ENCODE assay signal across 12 cellular contexts in the genomic region with DNA sequence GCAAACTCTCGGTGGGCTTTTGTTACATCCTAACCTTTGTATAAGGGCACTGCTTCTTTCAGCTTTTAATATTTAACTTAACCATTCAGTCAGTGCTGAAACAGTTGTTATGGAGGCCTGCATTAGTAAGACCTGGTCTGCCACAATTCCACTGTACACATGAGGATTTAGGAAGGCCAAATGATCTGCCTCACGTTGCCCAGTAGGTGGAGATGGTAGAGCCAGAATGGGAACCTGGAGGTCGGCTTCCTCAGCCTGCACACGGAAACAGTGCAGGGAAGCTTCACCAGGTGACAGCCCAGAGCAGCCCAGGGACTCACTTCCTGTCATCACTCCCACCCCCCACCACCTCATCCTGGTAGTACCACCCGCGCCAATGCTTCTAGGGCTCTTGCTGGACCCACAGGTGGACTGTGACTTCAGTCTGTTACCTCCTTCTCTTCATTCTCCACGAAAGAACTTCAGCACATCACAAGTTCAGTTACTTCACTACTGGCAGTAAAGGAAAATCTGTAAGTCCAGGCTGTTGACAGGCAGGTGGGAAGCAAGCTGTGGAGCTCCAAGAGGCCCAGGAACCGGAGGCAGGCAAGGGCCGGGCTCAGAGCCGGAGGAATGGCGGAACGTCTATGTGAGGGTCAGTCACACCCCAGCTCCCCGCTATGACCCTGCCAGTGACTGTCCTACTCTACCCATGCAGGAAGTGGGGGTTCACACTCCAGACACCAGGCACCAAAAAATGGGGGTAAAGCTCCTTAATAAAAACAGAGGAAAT.
DNase-seq lines count a peak whose midpoint lies in the region; ATAC-seq and TF ChIP-seq lines count a peak whose summit lies in the region.
"Had no signal": no experiment of that assay in that cellular context is flagged by ENCODE, and none has a peak within 500 bp of the region (broad histone marks: within the 10 kb centered on the region; RNA-seq: fewer than 3 reads in every experiment).

No MANE protein-coding gene starts in this region.

- H3K27ac ChIP-seq in body of pancreas = no peak overlapping the region
- H3K27ac ChIP-seq: psoas muscle had no signal

- CTCF ChIA-PET in activated CD8-positive, alpha-beta T cell treated with anti-CD3 and anti-CD28 coated beads for 36 hours (lab: Charles Lee) = interaction anchor here (0.7 kb wide), 1 partner anchor 1425 kb away, joined by 3 read pairs; no protein-coding TSS in a partner anchor

- no peaks in the 10 kb centered on the region for H3K36me3 Mint-ChIP-seq in activated CD8-positive, alpha-beta T cell treated with anti-CD3 and anti-CD28 coated beads for 36 hours (ENCODE audit: low read depth)

- WGBS in body of pancreas, 2 donors = 67 to 69% methylated on average over 10 to 13 of the region's 13 CpGs

- H3K27me3 Mint-ChIP-seq in activated CD8-positive, alpha-beta T cell treated with anti-CD3 and anti-CD28 coated beads for 36 hours = peaks cover 1% of the 10 kb centered on the region

- no peaks in the 10 kb centered on the region for H3K4me1 Mint-ChIP-seq in activated CD8-positive, alpha-beta T cell treated with anti-CD3 and anti-CD28 coated beads for 36 hours (ENCODE audit: low read depth)

- no peak overlapping the region for H3K27ac Mint-ChIP-seq in activated CD8-positive, alpha-beta T cell treated with anti-CD3 and anti-CD28 coated beads for 36 hours
- H3K27ac Mint-ChIP-seq: activated T-helper 1 cell treated with anti-CD3 and anti-CD28 coated beads, Interleukin-12 subunit alpha, Interleukin-12 subunit beta, Interleukin-2, Interleukin-4 antibody, amounts not matched to agents 30 ng/mL and 10 ng/mL and 1 ng/mL, durations not matched to agents 14 hours and 24 hours and 36 hours had no signal

- intact Hi-C loops in body of pancreas (cut with DNase I) = no loop called here
- intact Hi-C loops in activated CD8-positive, alpha-beta T cell treated with anti-CD3 and anti-CD28 coated beads for 36 hours (cut with micrococcal nuclease) = no loop called here

- H3K27me3 ChIP-seq in body of pancreas = no peaks in the 10 kb centered on the region

- DNase-seq in ELF-1 (ENCODE audit: low read depth, low spot score) = peak; percentile 49
- DNase-seq in NB4 (ENCODE audit: low read depth) = peak; percentile 12
- DNase-seq in body of pancreas = peak; percentile 15 to 40 (median 19)
- DNase-seq in mucosa of gallbladder (ENCODE audit: low spot score) = peak; percentile 16
- no peak for DNase-seq in stimulated activated CD8-positive, alpha-beta memory T cell treated with anti-CD3 and anti-CD28 coated beads, Interleukin-4, amount 100 ng/mL, for 48 hours
- DNase-seq in activated CD8-positive, alpha-beta T cell treated with anti-CD3 and anti-CD28 coated beads for 36 hours = no peak
- DNase-seq: activated CD4-positive, alpha-beta T cell treated with anti-CD3 and anti-CD28 coated beads, Interleukin-2, amount 50 U/mL, for 1 hour; psoas muscle; stimulated activated CD4-positive, alpha-beta T cell treated with anti-CD3 and anti-CD28 coated beads, Interleukin-4, amount 100 ng/mL, for 4 hours; T-helper 1 cell had no signal

- ATAC-seq in body of pancreas = peak; percentile 42
- no peak for ATAC-seq in HG03460 (IDR thresholded peaks at IDR 0.05; ENCODE audit: unreplicated experiment)
- no peak for ATAC-seq in activated CD8-positive, alpha-beta T cell treated with anti-CD3 and anti-CD28 coated beads for 36 hours
- ATAC-seq: psoas muscle had no signal

- no peaks in the 10 kb centered on the region for H3K9me3 Mint-ChIP-seq in activated CD8-positive, alpha-beta T cell treated with anti-CD3 and anti-CD28 coated beads for 36 hours
- H3K9me3 Mint-ChIP-seq: activated T-helper 1 cell treated with anti-CD3 and anti-CD28 coated beads, Interleukin-12 subunit alpha, Interleukin-12 subunit beta, Interleukin-2, Interleukin-4 antibody, amounts not matched to agents 30 ng/mL and 10 ng/mL and 1 ng/mL, durations not matched to agents 14 hours and 24 hours and 36 hours had no signal

- no peaks in the 10 kb centered on the region for H3K9me3 ChIP-seq in body of pancreas
- H3K9me3 ChIP-seq: psoas muscle had no signal

- TF ChIP-seq CTCF in NB4 (IDR thresholded peaks at IDR 0.05; ENCODE audit: low read depth, low read length) = peak; percentile 14
- TF ChIP-seq CTCF in body of pancreas (IDR thresholded peaks at IDR 0.05) = peak in 4 of 7 experiments; percentile 29 to 51 (median 34)
- TF ChIP-seq CTCF in activated CD8-positive, alpha-beta T cell treated with anti-CD3 and anti-CD28 coated beads for 36 hours (IDR thresholded peaks at IDR 0.05) = no peak

- POLR2A ChIA-PET in activated CD8-positive, alpha-beta T cell treated with anti-CD3 and anti-CD28 coated beads for 36 hours (lab: Charles Lee) = no interaction called here

- no peaks in the 10 kb centered on the region for H3K36me3 ChIP-seq in body of pancreas (replicated peaks in 1 of 2; ENCODE audit: insufficient read depth in 1 of 2, low read depth in 2 of 2)

- H3K4me3 Mint-ChIP-seq in activated CD8-positive, alpha-beta T cell treated with anti-CD3 and anti-CD28 coated beads for 36 hours = no peak overlapping the region
- H3K4me3 Mint-ChIP-seq: activated T-helper 1 cell treated with anti-CD3 and anti-CD28 coated beads, Interleukin-12 subunit alpha, Interleukin-12 subunit beta, Interleukin-2, Interleukin-4 antibody, amounts not matched to agents 30 ng/mL and 10 ng/mL and 1 ng/mL, durations not matched to agents 14 hours and 24 hours and 36 hours had no signal

- TF ChIP-seq POLR2A in NB4 (IDR thresholded peaks at IDR 0.05; ENCODE audit: extremely low read depth, insufficient read length) (no peak), body of pancreas (IDR thresholded peaks at IDR 0.05) (no peak)

- H3K4me1 ChIP-seq in body of pancreas = no peaks in the 10 kb centered on the region
- H3K4me1 ChIP-seq: psoas muscle had no signal

- H3K4me3 ChIP-seq in NB4 (ENCODE audit: low read depth, low read length) = no peak overlapping the region
- H3K4me3 ChIP-seq in body of pancreas = no peak overlapping the region
- H3K4me3 ChIP-seq: psoas muscle had no signal

Comparison
In these comparisons a context has a peak if more than half of its experiments do, and no peak if none do; other contexts are left out.
1. DNase-seq: peak in ELF-1 (single experiment), NB4 (single experiment), body of pancreas (4 of 4) and mucosa of gallbladder (single experiment); none in stimulated activated CD8-positive, alpha-beta memory T cell treated with anti-CD3 and anti-CD28 coated beads, Interleukin-4, amount 100 ng/mL, for 48 hours (single experiment) and activated CD8-positive, alpha-beta T cell treated with anti-CD3 and anti-CD28 coated beads for 36 hours (single experiment).